8 cellular contexts compared by ENCODE assay signal in genomic region chr1:201954263-201955008, GRCh38. TPM values are rescaled to one million over a fixed set of nuclear protein-coding genes. Genes with fewer than 3 reads are reported as not detected.
DNase-seq lines count a peak whose midpoint lies in the region; ATAC-seq and TF ChIP-seq lines count a peak whose summit lies in the region.

No MANE protein-coding gene starts in this region.

- H3K4me1 ChIP-seq in ES-I3 (ENCODE audit: insufficient read depth, low read length) (no peaks in the 10 kb centered on the region), gastrocnemius medialis (peaks cover 9 to 17% of the 10 kb centered on the region in 2 donors)

- peak overlapping the region; percentile 88 for H3K9ac ChIP-seq in ES-I3 (ENCODE audit: low read depth, low read length)

- intact Hi-C loops in gastrocnemius medialis (cut with DNase I; ENCODE audit: low total_unique reads): loop anchor here (2.0 kb wide), 2 partner anchors 28 to 66 kb away; partner anchors contain the start of genes RNPEP and SHISA4

- peak overlapping the region; percentile 85 for H3K27ac ChIP-seq in VCaP
- H3K27ac ChIP-seq in gastrocnemius medialis: peak overlapping the region; percentile 84 to 91 (median 87)

- H3K4me3 ChIP-seq in fibroblast of the aortic adventitia (ENCODE audit: low read depth, low read length) (peak overlapping the region; percentile 100), gastrocnemius medialis (peak overlapping the region; percentile 81 to 93 (median 86))

- in situ Hi-C loops in gastrocnemius medialis (cut with MboI; ENCODE audit: low sequenced_read_pairs in 4 of 4): no loop called here

- no peak for ATAC-seq in gastrocnemius medialis
- ATAC-seq in GM18511 (IDR thresholded peaks at IDR 0.05; ENCODE audit: unreplicated experiment): no peak
- ATAC-seq in HG02981 (IDR thresholded peaks at IDR 0.05; ENCODE audit: unreplicated experiment): no peak

- DNase-seq in fibroblast of the aortic adventitia (ENCODE audit: low read depth) (no peak), gastrocnemius medialis (no peak), DMS153 (lab: John Stamatoyannopoulos, UW) (no peak)
- DNase-seq in effector CD4-positive, alpha-beta T cell: no peak

- no peak for TF ChIP-seq CTCF in VCaP (conservative IDR thresholded peaks at IDR 0.05)
- no peak for TF ChIP-seq CTCF in fibroblast of the aortic adventitia (IDR thresholded peaks at IDR 0.05; ENCODE audit: insufficient read depth, low read length)
- no peak for TF ChIP-seq CTCF in gastrocnemius medialis (IDR thresholded peaks at IDR 0.05 in 4 of 5, conservative IDR thresholded peaks at IDR 0.05 in 1 of 5)

- no peak for TF ChIP-seq POLR2A in gastrocnemius medialis (IDR thresholded peaks at IDR 0.05)

- H3K9me3 ChIP-seq in ES-I3 (ENCODE audit: control insufficient read depth, insufficient read depth, low read length) (no peaks in the 10 kb centered on the region), gastrocnemius medialis (no peaks in the 10 kb centered on the region)

- H3K36me3 ChIP-seq in ES-I3 (ENCODE audit: insufficient read depth, low read length) (peaks cover 11% of the 10 kb centered on the region; the same call in 1 of the 2 replicates), gastrocnemius medialis (peaks cover 0 to 15% of the 10 kb centered on the region in 2 donors)

- no peaks in the 10 kb centered on the region for H3K27me3 ChIP-seq in gastrocnemius medialis

RNA-seq across cellular contexts. Expression of gene TIMM17A, which starts 0.9 kb away (rescaled TPM):
- total RNA-seq in fibroblast of the aortic adventitia (ENCODE audit: low replicate concordance) (29.9 and 59.6 TPM in 2 replicates), gastrocnemius medialis (10 to 100 TPM; 33.6 to 67.6 (median 43.3) TPM)

RNA-seq across cellular contexts. Expression of gene LMOD1, which starts 8.1 kb away (rescaled TPM):
- total RNA-seq in fibroblast of the aortic adventitia (ENCODE audit: low replicate concordance): 14.5 and 22.3 TPM in 2 replicates
- total RNA-seq in gastrocnemius medialis: 10 to 100 TPM; 12.8 to 39.5 (median 22.6) TPM

RNA-seq across cellular contexts. Expression of gene RNPEP, which starts 28.0 kb away (rescaled TPM):
- total RNA-seq in fibroblast of the aortic adventitia (ENCODE audit: low replicate concordance): 49.3 and 189 TPM in 2 replicates
- 10 to 100 TPM; 11.1 to 24.9 (median 21.2) TPM for total RNA-seq in gastrocnemius medialis

RNA-seq across cellular contexts. Expression of gene ELF3, which starts 56.0 kb away (rescaled TPM):
- total RNA-seq in fibroblast of the aortic adventitia (ENCODE audit: low replicate concordance) (0.09 TPM in 1 of 2 replicates, not detected in the other), gastrocnemius medialis (1 to 10 TPM in 1 of 4 donors, under 1 TPM in 2, not detected in 1; 0.10 to 3.8 (median 0.73) TPM)
